ENCODE assay signal across 8 cellular contexts in genomic region chr9:90099262-90099982, GRCh38.
DNase-seq lines count a peak whose midpoint lies in the region; ATAC-seq, FAIRE-seq and TF ChIP-seq lines count a peak whose summit lies in the region.

No MANE protein-coding gene starts in this region.

- peak; percentile 56 for FAIRE-seq in GM12878 (lab: Jason Lieb, UNC)

- peaks cover 3% of the 10 kb centered on the region; the same call in 1 of the 2 replicates for H3K4me1 ChIP-seq in GM12878 (ENCODE audit: control insufficient read depth, insufficient read depth, low read length)
- no peaks in the 10 kb centered on the region for H3K4me1 ChIP-seq in lung (ENCODE audit: control insufficient read depth in 2 of 2, insufficient read depth in 2 of 2, low read length in 2 of 2)

- no peak overlapping the region for H2AFZ ChIP-seq in GM12878 (ENCODE audit: control insufficient read depth, low read depth, low read length)

- DNase-seq in Daoy (ENCODE audit: low read depth): peak; percentile 18
- DNase-seq in NCI-H1092 (lab: John Stamatoyannopoulos, UW): peak; percentile 41
- no peak for DNase-seq in GM12878 (ENCODE audit: low read depth, low spot score)
- DNase-seq in lung (ENCODE audit: low spot score): no peak
- no peak for DNase-seq in activated CD8-positive, alpha-beta memory T cell treated with anti-CD3 and anti-CD28 coated beads, Interleukin-2, amount 50 U/mL, for 48 hours
- no peak for DNase-seq in iPS-NIHi7 (ENCODE audit: extremely low spot score)

- no peak for TF ChIP-seq EP300 in GM12878 (IDR thresholded peaks at IDR 0.05; ENCODE audit: borderline replicate concordance in 1 of 2, control insufficient read depth in 1 of 2, low read depth in 2 of 2, low read length in 2 of 2)

- CTCF ChIA-PET in GM12878 (lab: Yijun Ruan, JAX): interaction anchor here (0.7 to 5.1 kb wide), 16 partner anchors 11 to 534 kb away, joined by 3 to 282 read pairs (median 3); partner anchors contain the start of gene GADD45G

- SMC1A ChIA-PET in GM12878 (lab: Charles Lee; ENCODE audit: uncharacterized antibody, unreplicated experiment): interaction anchor here (0.7 to 4.5 kb wide), 10 partner anchors 10 to 692 kb away, joined by 3 to 89 read pairs (median 4); partner anchors contain the start of gene GADD45G

- no peak overlapping the region for H3K9ac ChIP-seq in GM12878 (ENCODE audit: control insufficient read depth, insufficient read depth, low read length)

- TF ChIP-seq POLR2A in GM12878 (IDR thresholded peaks at IDR 0.05; ENCODE audit: low read depth, low read length): no peak

- H3K4me3 ChIP-seq in GM12878: no peak overlapping the region
- no peak overlapping the region for H3K4me3 ChIP-seq in lung

- TF ChIP-seq CTCF in GM12878 (IDR thresholded peaks at IDR 0.05 in 2 of 3, conservative IDR thresholded peaks at IDR 0.05 in 1 of 3; ENCODE audit: control insufficient read depth in 2 of 3, extremely low read depth in 1 of 3, insufficient read depth in 1 of 3, low read depth in 3 of 3, low read length in 3 of 3) (peak; percentile 36 to 65 (median 51); a peak in 5 of 6 replicates), lung (IDR thresholded peaks at IDR 0.05; ENCODE audit: control extremely low read depth, extremely low read depth) (peak; percentile 19)

- POLR2A ChIA-PET in GM12878 (lab: Charles Lee): interaction anchor here (0.7 to 1.2 kb wide), 2 partner anchors 502 to 506 kb away, joined by 3 to 4 read pairs; no protein-coding TSS in a partner anchor

- peak; percentile 90 for TF ChIP-seq RAD21 in GM12878 (IDR thresholded peaks at IDR 0.05; ENCODE audit: insufficient read depth, low read depth, low read length)

- intact Hi-C loops in GM12878 (cut with micrococcal nuclease; ENCODE audit: unreplicated experiment): no loop called here

- H3K36me3 ChIP-seq in GM12878 (ENCODE audit: control insufficient read depth in 2 of 2, insufficient read depth in 2 of 2, low read length in 1 of 2) (no peaks in the 10 kb centered on the region), lung (ENCODE audit: control insufficient read depth in 2 of 2, insufficient read depth in 2 of 2, low read length in 2 of 2) (no peaks in the 10 kb centered on the region)

- H4K20me1 ChIP-seq in GM12878 (ENCODE audit: control insufficient read depth, insufficient read depth): no peaks in the 10 kb centered on the region

- H3K4me2 ChIP-seq in GM12878 (ENCODE audit: control insufficient read depth, insufficient read depth): no peak overlapping the region

- RAD21 ChIA-PET in GM12878 (lab: Charles Lee; ENCODE audit: unreplicated experiment): interaction anchor here (0.5 to 5.0 kb wide), 10 partner anchors 42 to 524 kb away, joined by 3 to 125 read pairs (median 3); partner anchors contain the start of gene GADD45G

- peak; percentile 47 for ATAC-seq in GM12878
- ATAC-seq in lung (ENCODE audit: insufficient read depth, low FRiP score): no peak
- ATAC-seq in esophagus mucosa: no peak
- no peak for ATAC-seq in HG03439 (IDR thresholded peaks at IDR 0.05; ENCODE audit: unreplicated experiment)

- H3K27me3 ChIP-seq in GM12878 (replicated peaks in 1 of 2; ENCODE audit: control insufficient read depth in 2 of 2, insufficient read depth in 2 of 2, low read length in 1 of 2): no peaks in the 10 kb centered on the region; a peak in 1 of 4 replicates
- H3K27me3 ChIP-seq in lung (ENCODE audit: control insufficient read depth, insufficient read depth): no peaks in the 10 kb centered on the region

- in situ Hi-C loops in GM12878 (cut with MboI): no loop called here

- no TSS peak for BruUV-seq in GM12878 (replicated peaks; lab: Mats Ljungman, UMichigan)

- no peaks in the 10 kb centered on the region for H3K79me2 ChIP-seq in GM12878 (ENCODE audit: control insufficient read depth, insufficient read depth, low read length)

- no peaks in the 10 kb centered on the region for H3K9me3 ChIP-seq in GM12878 (replicated peaks; ENCODE audit: control insufficient read depth, insufficient read depth, low read length)
- no peaks in the 10 kb centered on the region for H3K9me3 ChIP-seq in lung (ENCODE audit: control insufficient read depth in 2 of 2, insufficient read depth in 1 of 2, low read length in 1 of 2)

- H3K27ac ChIP-seq in GM12878 (ENCODE audit: control insufficient read depth, insufficient read depth) (no peak overlapping the region), lung (ENCODE audit: low read depth in 1 of 2, low read length in 1 of 2) (no peak overlapping the region)

- WGBS in GM12878 (ENCODE audit: insufficient coverage, insufficient replicate concordance, low lambda C conversion rate, missing lambda C conversion rate): 50% methylated on average over 9 of the region's 9 CpGs
- 69 to 72% methylated on average over 9 of the region's 9 CpGs for WGBS in lung, 2 donors

TF ChIP-seq in GM12878, 131 proteins besides CTCF, POLR2A, EP300 and RAD21 (continues in another document):
- TF ChIP-seq HDAC6 (IDR thresholded peaks at IDR 0.05; ENCODE audit: unreplicated experiment) (no peak), BACH1 (IDR thresholded peaks at IDR 0.05; ENCODE audit: borderline replicate concordance) (no peak), TBL1XR1 (IDR thresholded peaks at IDR 0.05; ENCODE audit: low read depth, low read length) (no peak), ZNF622 (IDR thresholded peaks at IDR 0.05) (no peak), CHD2 (IDR thresholded peaks at IDR 0.05; ENCODE audit: borderline replicate concordance, low read depth, low read length) (no peak), IKZF2 (IDR thresholded peaks at IDR 0.05) (no peak), DPF2 (IDR thresholded peaks at IDR 0.05) (no peak), KDM1A (IDR thresholded peaks at IDR 0.05; ENCODE audit: borderline replicate concordance) (no peak), MTA3 (IDR thresholded peaks at IDR 0.05; ENCODE audit: borderline replicate concordance, low read length) (no peak), MTA2 (IDR thresholded peaks at IDR 0.05; ENCODE audit: low read depth) (no peak), REST (IDR thresholded peaks at IDR 0.05; ENCODE audit: low read depth, low read length) (no peak), RUNX3 (IDR thresholded peaks at IDR 0.05; ENCODE audit: low read length) (peak; percentile 65), STAT3 (IDR thresholded peaks at IDR 0.05; ENCODE audit: low read depth, low read length) (no peak), NBN (IDR thresholded peaks at IDR 0.05) (peak; percentile 53), SREBF2 (IDR thresholded peaks at IDR 0.05; ENCODE audit: low read length) (no peak), ELK1 (IDR thresholded peaks at IDR 0.05; ENCODE audit: low read depth, low read length) (no peak), RAD51 (IDR thresholded peaks at IDR 0.05) (no peak), CREM (IDR thresholded peaks at IDR 0.05; ENCODE audit: low read depth) (no peak), WRNIP1 (IDR thresholded peaks at IDR 0.05; ENCODE audit: borderline replicate concordance, low read depth, low read length) (no peak), SUPT20H (IDR thresholded peaks at IDR 0.05; ENCODE audit: borderline replicate concordance, control insufficient read depth, low read depth, low read length) (no peak)
- TF ChIP-seq, protein P1, sequence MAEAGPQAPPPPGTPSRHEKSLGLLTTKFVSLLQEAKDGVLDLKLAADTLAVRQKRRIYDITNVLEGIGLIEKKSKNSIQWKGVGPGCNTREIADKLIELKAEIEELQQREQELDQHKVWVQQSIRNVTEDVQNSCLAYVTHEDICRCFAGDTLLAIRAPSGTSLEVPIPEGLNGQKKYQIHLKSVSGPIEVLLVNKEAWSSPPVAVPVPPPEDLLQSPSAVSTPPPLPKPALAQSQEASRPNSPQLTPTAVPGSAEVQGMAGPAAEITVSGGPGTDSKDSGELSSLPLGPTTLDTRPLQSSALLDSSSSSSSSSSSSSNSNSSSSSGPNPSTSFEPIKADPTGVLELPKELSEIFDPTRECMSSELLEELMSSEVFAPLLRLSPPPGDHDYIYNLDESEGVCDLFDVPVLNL (IDR thresholded peaks at IDR 0.05; ENCODE audit: low read depth, low read length): no peak

Comparison
In these comparisons a context has a peak if more than half of its experiments do, and no peak if none do; other contexts are left out.
1. DNase-seq: peak in Daoy (single experiment) and NCI-H1092 (single experiment); none in GM12878 (single experiment), lung (single experiment), activated CD8-positive, alpha-beta memory T cell treated with anti-CD3 and anti-CD28 coated beads, Interleukin-2, amount 50 U/mL, for 48 hours (single experiment) and iPS-NIHi7 (single experiment).